In genomic region chr6:158441639-158442308, GRCh38 we compare ENCODE assay signal across 17 cellular contexts.
A peak's percentile ranks its signal among the peaks of the same experiment; 100 is the strongest.
DNase-seq lines count a peak whose midpoint lies in the region; ATAC-seq lines count a peak whose summit lies in the region.
"Had no signal": no experiment of that assay in that cellular context is flagged by ENCODE, and none has a peak within 500 bp of the region (broad histone marks: within the 10 kb centered on the region; RNA-seq: fewer than 3 reads in every experiment).

No MANE protein-coding gene starts in this region.

- H3K4me3 Mint-ChIP-seq in CD4-positive, CD25-positive, alpha-beta regulatory T cell, result no peak overlapping the region
- H3K4me3 Mint-ChIP-seq: activated naive CD8-positive, alpha-beta T cell treated with anti-CD3 and anti-CD28 coated beads, Interleukin-2, amount 10 ng/mL, durations not matched to agents 7 days and 5 days; natural killer cell treated with Interleukin-12 subunit alpha and Interleukin-12 subunit beta and Interleukin-15 and Interleukin-18, amount 100 ng/mL, for 72 hours had no signal

- H3K9me3 Mint-ChIP-seq in CD4-positive, CD25-positive, alpha-beta regulatory T cell, result no peaks in the 10 kb centered on the region
- H3K9me3 Mint-ChIP-seq: activated naive CD8-positive, alpha-beta T cell treated with anti-CD3 and anti-CD28 coated beads, Interleukin-2, amount 10 ng/mL, durations not matched to agents 7 days and 5 days; natural killer cell treated with Interleukin-12 subunit alpha and Interleukin-12 subunit beta and Interleukin-15 and Interleukin-18, amount 100 ng/mL, for 72 hours had no signal

- H3K27ac ChIP-seq in CD4-positive, CD25-positive, alpha-beta regulatory T cell (ENCODE audit: insufficient read depth, low read length, poor library complexity, severe bottlenecking), result no peak overlapping the region
- H3K27ac ChIP-seq in caudate nucleus (ENCODE audit: low read depth, low read length), result peak overlapping the region; percentile 53
- peak overlapping the region; percentile 4 for H3K27ac ChIP-seq in rectal smooth muscle tissue (ENCODE audit: low read depth, low read length)

- DNase-seq in CD4-positive, CD25-positive, alpha-beta regulatory T cell, result no peak
- peak in 3 of 61 donors; percentile 13 to 45 (median 27) for DNase-seq in caudate nucleus (lab: John Stamatoyannopoulos, UW)
- DNase-seq in left cardiac atrium, result peak; percentile 40
- DNase-seq in NCI-H1417 (lab: John Stamatoyannopoulos, UW), result no peak
- DNase-seq in activated CD4-positive, alpha-beta T cell treated with anti-CD3 and anti-CD28 coated beads, Interleukin-2, amount 50 U/mL, for 48 hours, result no peak
- no peak for DNase-seq in stimulated activated CD8-positive, alpha-beta memory T cell treated with anti-CD3 and anti-CD28 coated beads, Interleukin-4, amount 100 ng/mL, for 48 hours
- DNase-seq: ACHN; activated CD4-positive, CD25-positive, alpha-beta regulatory T cell treated with anti-CD3 and anti-CD28 coated beads, Interleukin-2, amount 50 U/mL, for 72 hours; activated naive CD8-positive, alpha-beta T cell treated with anti-CD3 and anti-CD28 coated beads, Interleukin-2, amount 10 ng/mL, durations not matched to agents 7 days and 5 days; Caco-2; H7; left colon; stimulated activated CD4-positive, alpha-beta T cell treated with anti-CD3 and anti-CD28 coated beads, Interleukin-12 subunit alpha, Interleukin-12 subunit beta, amount 100 ng/mL, for 4 hours had no signal

- peaks cover 31% of the 10 kb centered on the region for H3K36me3 Mint-ChIP-seq in CD4-positive, CD25-positive, alpha-beta regulatory T cell
- H3K36me3 Mint-ChIP-seq: activated naive CD8-positive, alpha-beta T cell treated with anti-CD3 and anti-CD28 coated beads, Interleukin-2, amount 10 ng/mL, durations not matched to agents 7 days and 5 days; natural killer cell treated with Interleukin-12 subunit alpha and Interleukin-12 subunit beta and Interleukin-15 and Interleukin-18, amount 100 ng/mL, for 72 hours had no signal

- H3K4me1 Mint-ChIP-seq in CD4-positive, CD25-positive, alpha-beta regulatory T cell, result peaks cover 0 to 8% (median 4%) of the 10 kb centered on the region in 4 donors

- no peak for ATAC-seq in CD4-positive, CD25-positive, alpha-beta regulatory T cell (ENCODE audit: low read depth in 2 of 2)
- ATAC-seq in left cardiac atrium (peak; percentile 83 to 92), GM18868 (IDR thresholded peaks at IDR 0.05; ENCODE audit: unreplicated experiment) (no peak)
- ATAC-seq: left colon; natural killer cell treated with Interleukin-12 subunit alpha and Interleukin-12 subunit beta and Interleukin-15 and Interleukin-18, amount 100 ng/mL, for 72 hours had no signal

- H3K9me3 ChIP-seq in CD4-positive, CD25-positive, alpha-beta regulatory T cell (ENCODE audit: control insufficient read depth in 2 of 2, low read length in 2 of 2), result no peaks in the 10 kb centered on the region
- H3K9me3 ChIP-seq: Caco-2, tibial nerve had no signal

- no peaks in the 10 kb centered on the region for H3K27me3 ChIP-seq in CD4-positive, CD25-positive, alpha-beta regulatory T cell (ENCODE audit: control insufficient read depth, insufficient read depth, low read length)
- H3K27me3 ChIP-seq in rectal smooth muscle tissue (ENCODE audit: control insufficient read depth, insufficient read depth, low read length), result no peaks in the 10 kb centered on the region
- H3K27me3 ChIP-seq: tibial nerve had no signal

- peaks cover 14% of the 10 kb centered on the region for H3K36me3 ChIP-seq in CD4-positive, CD25-positive, alpha-beta regulatory T cell (ENCODE audit: control insufficient read depth, insufficient read depth, low read length)
- H3K36me3 ChIP-seq in rectal smooth muscle tissue (ENCODE audit: control insufficient read depth, insufficient read depth, low read length), result no peaks in the 10 kb centered on the region

- no peak overlapping the region for H3K9ac ChIP-seq in rectal smooth muscle tissue (ENCODE audit: low read length)

- H3K4me1 ChIP-seq in CD4-positive, CD25-positive, alpha-beta regulatory T cell (ENCODE audit: control insufficient read depth, insufficient read depth, low read length, poor library complexity, severe bottlenecking), result no peaks in the 10 kb centered on the region
- H3K4me1 ChIP-seq in rectal smooth muscle tissue (ENCODE audit: control insufficient read depth, insufficient read depth, low read length), result peaks cover 9% of the 10 kb centered on the region
- H3K4me1 ChIP-seq: Caco-2 had no signal

- H3K27ac Mint-ChIP-seq in CD4-positive, CD25-positive, alpha-beta regulatory T cell, result peak overlapping the region; percentile 11 to 23 (median 14)
- H3K27ac Mint-ChIP-seq: activated naive CD8-positive, alpha-beta T cell treated with anti-CD3 and anti-CD28 coated beads, Interleukin-2, amount 10 ng/mL, durations not matched to agents 7 days and 5 days; natural killer cell treated with Interleukin-12 subunit alpha and Interleukin-12 subunit beta and Interleukin-15 and Interleukin-18, amount 100 ng/mL, for 72 hours had no signal

- no peaks in the 10 kb centered on the region for H3K27me3 Mint-ChIP-seq in CD4-positive, CD25-positive, alpha-beta regulatory T cell
- H3K27me3 Mint-ChIP-seq: activated naive CD8-positive, alpha-beta T cell treated with anti-CD3 and anti-CD28 coated beads, Interleukin-2, amount 10 ng/mL, durations not matched to agents 7 days and 5 days; natural killer cell treated with Interleukin-12 subunit alpha and Interleukin-12 subunit beta and Interleukin-15 and Interleukin-18, amount 100 ng/mL, for 72 hours had no signal

- no peak overlapping the region for H3K4me3 ChIP-seq in CD4-positive, CD25-positive, alpha-beta regulatory T cell (ENCODE audit: low read depth, low read length)
- no peak overlapping the region for H3K4me3 ChIP-seq in rectal smooth muscle tissue (ENCODE audit: low read length)
- H3K4me3 ChIP-seq: tibial nerve had no signal

- intact Hi-C loops in left cardiac atrium (cut with DNase I), result no loop called here

Comparison
In these comparisons a context has a peak if more than half of its experiments do, and no peak if none do; other contexts are left out.
1. ATAC-seq: peak in left cardiac atrium (2 of 2); none in CD4-positive, CD25-positive, alpha-beta regulatory T cell (0 of 2) and GM18868 (single experiment).